Comparison of ENCODE assay signal across 8 cellular contexts in genomic region chrX:128216364-128216763, GRCh38.
"Had no signal": no experiment of that assay in that cellular context is flagged by ENCODE, and none has a peak within 500 bp of the region (broad histone marks: within the 10 kb centered on the region; RNA-seq: fewer than 3 reads in every experiment).

No MANE protein-coding gene starts in this region.

- H3K4me3 ChIP-seq: GM12878 had no signal

- ATAC-seq: GM12878 had no signal

- DNase-seq: GDM1, GF-D8 had no signal

- FAIRE-seq: G401.6, GM12878, GM12891, GM12892, GM18507, GM19239 had no signal
